In the genomic region with DNA sequence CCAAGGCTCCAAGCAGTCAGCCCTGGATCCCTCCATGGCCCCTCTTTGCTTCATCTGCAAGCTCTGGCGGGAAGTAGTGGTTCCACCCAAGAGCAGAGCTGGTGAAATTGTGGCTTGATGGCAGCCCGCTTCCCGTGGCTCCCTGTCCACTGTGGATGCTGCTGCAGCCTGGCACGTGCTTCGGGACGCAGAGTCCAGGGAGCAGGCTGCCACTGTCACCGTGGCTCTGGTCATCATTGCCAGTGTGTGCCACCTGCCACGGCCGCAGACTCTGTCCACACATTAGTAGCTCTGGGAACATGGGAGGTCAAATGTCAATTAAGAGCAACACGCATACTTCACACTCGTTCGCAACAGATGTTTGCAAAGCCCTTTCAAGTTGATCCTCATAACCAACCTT, we compare ENCODE assay signal across 1 cellular context.
TF ChIP-seq lines count a peak whose summit lies in the region.

No MANE protein-coding gene starts in this region.

TF ChIP-seq in H1, 55 proteins besides CTCF, POLR2A, EP300 and RAD21:
- no peak for TF ChIP-seq KDM1A (IDR thresholded peaks at IDR 0.05; ENCODE audit: borderline replicate concordance, low read length)
- TF ChIP-seq POLR2AphosphoS5 (IDR thresholded peaks at IDR 0.05; ENCODE audit: low read depth, low read length): no peak
- no peak for TF ChIP-seq TBP (IDR thresholded peaks at IDR 0.05; ENCODE audit: low read depth, low read length)
- TF ChIP-seq ZNF274 (IDR thresholded peaks at IDR 0.05; ENCODE audit: borderline replicate concordance, extremely low read depth, low read length): no peak
- TF ChIP-seq CTBP2 (IDR thresholded peaks at IDR 0.05; ENCODE audit: borderline replicate concordance, insufficient read depth, insufficient read length, low read length): no peak
- TF ChIP-seq EZH2 (IDR thresholded peaks at IDR 0.05; ENCODE audit: low read depth, low read length, severe bottlenecking): no peak
